In the genomic region with DNA sequence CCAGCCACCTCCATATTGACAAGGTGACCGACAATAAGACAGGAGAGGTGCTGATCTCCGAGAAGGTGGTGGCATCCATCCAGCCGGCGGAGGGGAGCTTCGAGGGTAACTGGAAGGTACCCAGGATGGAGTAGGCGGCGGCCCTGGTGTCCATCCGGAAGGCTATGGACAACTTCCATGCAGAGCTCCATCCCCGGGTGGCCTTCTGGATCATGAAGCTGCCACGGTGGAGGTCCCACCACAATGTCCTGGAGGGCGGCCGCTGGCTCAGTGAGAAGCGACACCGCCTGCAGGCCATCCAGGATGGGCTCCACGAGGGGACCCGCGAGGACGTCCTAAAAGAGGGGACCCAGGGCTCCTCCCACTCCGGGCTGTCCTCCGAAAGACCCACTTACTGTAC, we compare ENCODE assay signal across 36 cellular contexts. TPM values are rescaled to one million over a fixed set of nuclear protein-coding genes. Genes with fewer than 3 reads are reported as not detected.
"Had no signal": no experiment of that assay in that cellular context is flagged by ENCODE, and none has a peak within 500 bp of the region (broad histone marks: within the 10 kb centered on the region; RNA-seq: fewer than 3 reads in every experiment).

No MANE protein-coding gene starts in this region.

- H3K27ac ChIP-seq: adrenal gland, ascending aorta, cardiac muscle cell, VCaP had no signal

- ATAC-seq: activated CD8-positive, alpha-beta T cell treated with anti-CD3 and anti-CD28 coated beads for 36 hours; activated naive CD4-positive, alpha-beta T cell treated with anti-CD3 and anti-CD28 coated beads, Interleukin-2, amount 50 U/mL, for 72 hours; activated T-cell treated with anti-CD3 and anti-CD28 coated beads, Interleukin-2, amount 50 U/mL, for 4 hours; activated T-cell treated with anti-CD3 and anti-CD28 coated beads, Interleukin-2, amount 50 U/mL, for 72 hours; activated T-helper 17 cell treated with anti-CD3 and anti-CD28 coated beads, Interleukin-2, amount 50 U/mL, for 72 hours had no signal

- DNase-seq: activated B cell treated with CpG ODN at 0.5 μM for 24 hours; activated CD4-positive, alpha-beta memory T cell treated with anti-CD3 and anti-CD28 coated beads for 36 hours; activated CD4-positive, alpha-beta T cell treated with anti-CD3 and anti-CD28 coated beads for 4 hours; activated CD4-positive, alpha-beta T cell treated with anti-CD3 and anti-CD28 coated beads, Interleukin-2, amount 10 ng/mL, durations not matched to agents 24 days and 14 days; activated CD4-positive, alpha-beta T cell treated with anti-CD3 and anti-CD28 coated beads, Interleukin-2, amount 50 U/mL, for 1 hour; activated CD4-positive, alpha-beta T cell treated with anti-CD3 and anti-CD28 coated beads, Interleukin-2, amount 50 U/mL, for 4 hours; activated CD4-positive, CD25-positive, alpha-beta regulatory T cell treated with anti-CD3 and anti-CD28 coated beads, Interleukin-2, amount 50 U/mL, for 72 hours; activated CD8-positive, alpha-beta memory T cell treated with anti-CD3 and anti-CD28 coated beads, Interleukin-2, amount 50 U/mL, for 4 hours; activated CD8-positive, alpha-beta T cell treated with anti-CD3 and anti-CD28 coated beads for 36 hours; activated effector memory CD4-positive, alpha-beta T cell treated with anti-CD3 and anti-CD28 coated beads, Interleukin-2, amount 50 U/mL, for 16 hours; activated gamma-delta T cell treated with Interleukin-2 at 50 U/mL for 16 hours; activated naive CD4-positive, alpha-beta T cell; activated naive CD4-positive, alpha-beta T cell treated with anti-CD3 and anti-CD28 coated beads for 36 hours; activated naive CD4-positive, alpha-beta T cell treated with anti-CD3 and anti-CD28 coated beads, Interleukin-2, amount 50 U/mL, for 16 hours; activated naive CD8-positive, alpha-beta T cell treated with anti-CD3 and anti-CD28 coated beads for 36 hours; activated T-cell treated with anti-CD3 and anti-CD28 coated beads for 4 hours; activated T-cell treated with anti-CD3 and anti-CD28 coated beads, Interleukin-2, amount 50 U/mL, for 1 hour; activated T-cell treated with anti-CD3 and anti-CD28 coated beads, Interleukin-2, amount 50 U/mL, for 4 hours; activated T-cell treated with anti-CD3 and anti-CD28 coated beads, Interleukin-2, amount 50 U/mL, for 72 hours; adrenal gland; amniotic stem cell; caudate nucleus; cerebellar nuclear complex; T-helper 1 cell; T-helper 2 cell; T-helper 9 cell had no signal

- FAIRE-seq: bronchial epithelial cell, TTC549 had no signal

- H3K4me1 ChIP-seq: adrenal gland, ascending aorta had no signal

- H3K9me3 ChIP-seq: adrenal gland had no signal

- H3K36me3 ChIP-seq: adrenal gland, ascending aorta, cardiac muscle cell had no signal

- H3K27me3 ChIP-seq: adrenal gland, ascending aorta, cardiac muscle cell had no signal

- H3K4me3 ChIP-seq: adrenal gland, ascending aorta, cardiac muscle cell had no signal

RNA-seq across cellular contexts. Expression of a gene that starts 17.0 kb away (rescaled TPM):
- total RNA-seq: activated B cell treated with CpG ODN at 0.5 μM for 24 hours; activated CD4-positive, alpha-beta memory T cell treated with anti-CD3 and anti-CD28 coated beads for 36 hours; activated CD4-positive, alpha-beta T cell treated with anti-CD3 and anti-CD28 coated beads, Interleukin-2, amount 10 ng/mL, durations not matched to agents 24 days and 14 days; activated CD8-positive, alpha-beta memory T cell treated with anti-CD3 and anti-CD28 coated beads for 36 hours; activated CD8-positive, alpha-beta T cell treated with anti-CD3 and anti-CD28 coated beads for 36 hours; activated naive CD4-positive, alpha-beta T cell treated with anti-CD3 and anti-CD28 coated beads for 36 hours; activated naive CD4-positive, alpha-beta T cell treated with anti-CD3 and anti-CD28 coated beads, Interleukin-2, amount 50 U/mL, for 72 hours; activated naive CD8-positive, alpha-beta T cell treated with anti-CD3 and anti-CD28 coated beads for 36 hours; activated T-cell treated with anti-CD3 and anti-CD28 coated beads, Interleukin-2, amount 50 U/mL, for 4 hours; activated T-cell treated with anti-CD3 and anti-CD28 coated beads, Interleukin-2, amount 50 U/mL, for 72 hours; activated T-helper 1 cell treated with anti-CD3 and anti-CD28 coated beads, Interleukin-12 subunit alpha, Interleukin-12 subunit beta, Interleukin-2, Interleukin-4 antibody, amounts not matched to agents 30 ng/mL and 10 ng/mL and 1 ng/mL, durations not matched to agents 14 hours and 24 hours and 36 hours; activated T-helper 17 cell treated with anti-CD3 and anti-CD28 coated beads, Interleukin-2, amount 50 U/mL, for 72 hours; adrenal gland; ascending aorta; bronchial epithelial cell; cardiac muscle cell; chondrocyte had no signal
- polyA plus RNA-seq: adrenal gland, cardiac muscle cell had no signal

RNA-seq across cellular contexts. Expression of a gene that starts 33.9 kb away (rescaled TPM):
- total RNA-seq: activated B cell treated with CpG ODN at 0.5 μM for 24 hours; activated CD4-positive, alpha-beta memory T cell treated with anti-CD3 and anti-CD28 coated beads for 36 hours; activated CD4-positive, alpha-beta T cell treated with anti-CD3 and anti-CD28 coated beads, Interleukin-2, amount 10 ng/mL, durations not matched to agents 24 days and 14 days; activated CD8-positive, alpha-beta memory T cell treated with anti-CD3 and anti-CD28 coated beads for 36 hours; activated CD8-positive, alpha-beta T cell treated with anti-CD3 and anti-CD28 coated beads for 36 hours; activated naive CD4-positive, alpha-beta T cell treated with anti-CD3 and anti-CD28 coated beads for 36 hours; activated naive CD4-positive, alpha-beta T cell treated with anti-CD3 and anti-CD28 coated beads, Interleukin-2, amount 50 U/mL, for 72 hours; activated naive CD8-positive, alpha-beta T cell treated with anti-CD3 and anti-CD28 coated beads for 36 hours; activated T-cell treated with anti-CD3 and anti-CD28 coated beads, Interleukin-2, amount 50 U/mL, for 4 hours; activated T-cell treated with anti-CD3 and anti-CD28 coated beads, Interleukin-2, amount 50 U/mL, for 72 hours; activated T-helper 1 cell treated with anti-CD3 and anti-CD28 coated beads, Interleukin-12 subunit alpha, Interleukin-12 subunit beta, Interleukin-2, Interleukin-4 antibody, amounts not matched to agents 30 ng/mL and 10 ng/mL and 1 ng/mL, durations not matched to agents 14 hours and 24 hours and 36 hours; activated T-helper 17 cell treated with anti-CD3 and anti-CD28 coated beads, Interleukin-2, amount 50 U/mL, for 72 hours; adrenal gland; ascending aorta; bronchial epithelial cell; cardiac muscle cell; chondrocyte had no signal
- polyA plus RNA-seq: adrenal gland, cardiac muscle cell had no signal
